In genomic region chr10:87845624-87846377, GRCh38 we compare ENCODE assay signal across 1 cellular context.
TF ChIP-seq lines count a peak whose summit lies in the region.

No MANE protein-coding gene starts in this region.

TF ChIP-seq in H1, 55 proteins besides CTCF, POLR2A, EP300 and RAD21:
- TF ChIP-seq SAP30 (IDR thresholded peaks at IDR 0.05; ENCODE audit: insufficient read depth, insufficient replicate concordance, low read length) = no peak
- TF ChIP-seq SP2 (IDR thresholded peaks at IDR 0.05; ENCODE audit: low read length) = no peak
- TF ChIP-seq TEAD4 (IDR thresholded peaks at IDR 0.05; ENCODE audit: low read depth, low read length) = no peak
TF ChIP-seq in H1: peak in this region for 0.
